Comparison of ENCODE assay signal across 12 cellular contexts in genomic region chr2:203061346-203061745, GRCh38. TPM values are rescaled to one million over a fixed set of nuclear protein-coding genes. Genes with fewer than 3 reads are reported as not detected.
A peak's percentile ranks its signal among the peaks of the same experiment; 100 is the strongest.
DNase-seq lines count a peak whose midpoint lies in the region; ATAC-seq and TF ChIP-seq lines count a peak whose summit lies in the region.
"Had no signal": no experiment of that assay in that cellular context is flagged by ENCODE, and none has a peak within 500 bp of the region (broad histone marks: within the 10 kb centered on the region; RNA-seq: fewer than 3 reads in every experiment).

No MANE protein-coding gene starts in this region.

- no peak overlapping the region for H3K4me3 Mint-ChIP-seq in neural progenitor cell

- H3K4me2 ChIP-seq in neural progenitor cell (no peak overlapping the region), MM.1S (ENCODE audit: low read depth, low read length) (no peak overlapping the region)

- H3K4me1 Mint-ChIP-seq in neural progenitor cell = peaks cover 5% of the 10 kb centered on the region

- H3K9me2 ChIP-seq in MM.1S (replicated peaks; ENCODE audit: insufficient read depth, low read length) = no peaks in the 10 kb centered on the region

- H3K9ac ChIP-seq in neural progenitor cell (no peak overlapping the region), MM.1S (ENCODE audit: low read length) (no peak overlapping the region)

- H3K27ac ChIP-seq in neural progenitor cell (peak overlapping the region; percentile 38), MM.1S (ENCODE audit: low read length) (no peak overlapping the region)

- no peaks in the 10 kb centered on the region for H3K27me3 Mint-ChIP-seq in neural progenitor cell (ENCODE audit: insufficient read depth, low read depth)

- H3K79me2 ChIP-seq in neural progenitor cell (ENCODE audit: low read depth) (no peaks in the 10 kb centered on the region), MM.1S (ENCODE audit: low read length) (no peaks in the 10 kb centered on the region)

- ATAC-seq in HG02938 (IDR thresholded peaks at IDR 0.05; ENCODE audit: unreplicated experiment) = no peak
- ATAC-seq in GM18870 (IDR thresholded peaks at IDR 0.05; ENCODE audit: unreplicated experiment) = no peak
- ATAC-seq: activated naive CD4-positive, alpha-beta T cell treated with anti-CD3 and anti-CD28 coated beads, Interleukin-2, amount 50 U/mL, for 72 hours had no signal

- peaks cover 8% of the 10 kb centered on the region for H3K36me3 Mint-ChIP-seq in neural progenitor cell

- TF ChIP-seq CTCF in fibroblast of the aortic adventitia (IDR thresholded peaks at IDR 0.05; ENCODE audit: insufficient read depth, low read length) = no peak
- no peak for TF ChIP-seq CTCF in neural progenitor cell (IDR thresholded peaks at IDR 0.05)
- TF ChIP-seq CTCF in MM.1S (IDR thresholded peaks at IDR 0.05; ENCODE audit: low read length) = no peak

- H4K20me1 ChIP-seq in neural progenitor cell (ENCODE audit: low read depth) = no peaks in the 10 kb centered on the region
- H4K20me1 ChIP-seq in MM.1S (ENCODE audit: insufficient read depth, low read length) = no peaks in the 10 kb centered on the region

- H2AFZ ChIP-seq in neural progenitor cell (replicated peaks) (no peak overlapping the region), MM.1S (ENCODE audit: low read length) (no peak overlapping the region)

- H3F3A ChIP-seq in neural progenitor cell (ENCODE audit: low read depth) (no peaks in the 10 kb centered on the region), MM.1S (ENCODE audit: insufficient read depth, low read length) (no peaks in the 10 kb centered on the region)

- DNase-seq in EH (ENCODE audit: low read depth) (peak; percentile 79), M059J (ENCODE audit: low read depth) (peak; percentile 10), fibroblast of the aortic adventitia (ENCODE audit: low read depth) (peak; percentile 49), neural progenitor cell (ENCODE audit: low spot score) (peak; percentile 43), MM.1S (no peak), NCI-H2171 (lab: John Stamatoyannopoulos, UW) (no peak)
- DNase-seq: effector CD8-positive, alpha-beta T cell; stimulated activated CD4-positive, alpha-beta T cell treated with anti-CD3 and anti-CD28 coated beads, Interleukin-2, amount 100 ng/mL, for 24 hours; stimulated activated naive CD4-positive, alpha-beta T cell had no signal

- H3K27ac Mint-ChIP-seq in neural progenitor cell = no peak overlapping the region
- H3K27ac Mint-ChIP-seq: activated naive CD4-positive, alpha-beta T cell treated with anti-CD3 and anti-CD28 coated beads, Interleukin-2, amount 50 U/mL, for 72 hours had no signal

- H3K36me3 ChIP-seq in neural progenitor cell (no peaks in the 10 kb centered on the region), MM.1S (replicated peaks; ENCODE audit: insufficient read depth, low read length) (no peaks in the 10 kb centered on the region)

- no peaks in the 10 kb centered on the region for H3K9me3 ChIP-seq in neural progenitor cell (ENCODE audit: low read depth)
- no peaks in the 10 kb centered on the region for H3K9me3 ChIP-seq in MM.1S (replicated peaks; ENCODE audit: insufficient read depth, low read length)

- H3K4me3 ChIP-seq in fibroblast of the aortic adventitia (ENCODE audit: low read depth, low read length) = no peak overlapping the region
- no peak overlapping the region for H3K4me3 ChIP-seq in neural progenitor cell
- H3K4me3 ChIP-seq in MM.1S (ENCODE audit: low read length) = no peak overlapping the region

- H3K9me3 Mint-ChIP-seq in neural progenitor cell = peaks cover 3% of the 10 kb centered on the region
- H3K9me3 Mint-ChIP-seq: activated naive CD4-positive, alpha-beta T cell treated with anti-CD3 and anti-CD28 coated beads, Interleukin-2, amount 50 U/mL, for 72 hours had no signal

- peaks cover 5% of the 10 kb centered on the region for H3K4me1 ChIP-seq in neural progenitor cell
- no peaks in the 10 kb centered on the region for H3K4me1 ChIP-seq in MM.1S (ENCODE audit: low read length)

- H3K27me3 ChIP-seq in neural progenitor cell (no peaks in the 10 kb centered on the region), MM.1S (replicated peaks; ENCODE audit: insufficient read depth, low read length) (no peaks in the 10 kb centered on the region)

RNA-seq across cellular contexts. Expression of gene NBEAL1, which starts 46.7 kb away (rescaled TPM):
- total RNA-seq in M059J (2014; rRNA removed; shearing (Covaris generic)) = 5.9 and 6.9 TPM in 2 replicates
- total RNA-seq in fibroblast of the aortic adventitia (ENCODE audit: low replicate concordance) (38.3 and 48.9 TPM in 2 replicates), neural progenitor cell (ENCODE audit: low replicate concordance) (10.3 and 10.4 TPM in 2 replicates)

Comparison
In these comparisons a context has a peak if more than half of its experiments do, and no peak if none do; other contexts are left out.
1. DNase-seq: peak in EH (single experiment), M059J (single experiment), fibroblast of the aortic adventitia (single experiment) and neural progenitor cell (single experiment); none in MM.1S (single experiment) and NCI-H2171 (single experiment).